In the genomic region with DNA sequence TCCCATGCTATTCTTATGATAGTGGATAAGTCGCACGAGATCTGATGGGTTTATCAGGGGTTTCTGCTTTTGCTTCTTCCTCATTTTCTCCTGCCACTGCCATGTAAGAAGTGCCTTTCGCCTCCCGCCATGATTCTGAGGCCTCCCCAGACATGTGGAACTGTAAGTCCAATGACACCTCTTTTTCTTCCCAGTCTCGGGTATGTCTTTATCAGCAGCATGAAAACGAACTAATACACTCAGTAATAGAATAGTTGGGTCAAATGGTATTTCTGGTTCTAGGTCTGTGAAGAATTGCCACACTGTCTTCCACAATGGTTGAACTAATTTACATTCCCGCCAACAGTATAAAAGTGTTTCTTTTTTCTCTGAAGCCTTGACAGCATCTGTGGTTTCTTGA, we compare ENCODE assay signal across 5 cellular contexts. TPM values are rescaled to one million over a fixed set of nuclear protein-coding genes. Genes with fewer than 3 reads are reported as not detected.
"Had no signal": no experiment of that assay in that cellular context is flagged by ENCODE, and none has a peak within 500 bp of the region (broad histone marks: within the 10 kb centered on the region; RNA-seq: fewer than 3 reads in every experiment).

No MANE protein-coding gene starts in this region.

RNA-seq across cellular contexts. Expression of gene HLA-DQB1, which starts 7.7 kb away (rescaled TPM):
- total RNA-seq: HepG2, HT-29, HT1080, IMR-90 had no signal
- polyA plus RNA-seq: HepG2, IMR-90, K562 had no signal

RNA-seq across cellular contexts. Expression of gene HLA-DQA1, which starts 36.9 kb away (rescaled TPM):
- total RNA-seq: HepG2, HT-29, HT1080, IMR-90 had no signal
- polyA plus RNA-seq: HepG2, IMR-90 had no signal
